Comparison of ENCODE assay signal across 9 cellular contexts in the genomic region with DNA sequence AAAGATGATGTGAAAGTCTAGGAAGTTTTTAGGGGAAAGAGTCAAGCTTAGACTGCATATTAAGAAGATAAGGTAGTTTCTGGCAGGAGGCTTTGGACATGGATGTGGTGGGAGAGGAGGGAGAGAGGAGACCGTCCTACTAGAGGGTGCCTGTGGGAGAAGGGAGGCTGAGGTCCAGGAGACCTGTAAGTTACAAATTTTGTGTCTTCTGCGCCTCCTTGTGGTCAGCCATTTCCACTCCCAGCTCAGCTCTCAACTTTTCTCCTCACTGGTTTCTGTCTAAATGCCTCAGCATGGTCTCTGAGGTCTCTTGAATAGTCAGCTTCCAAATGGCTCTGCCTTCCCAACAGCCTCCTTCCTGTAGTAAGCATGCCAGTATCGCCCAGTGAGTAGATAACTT.
DNase-seq lines count a peak whose midpoint lies in the region; ATAC-seq, FAIRE-seq and TF ChIP-seq lines count a peak whose summit lies in the region.
"Had no signal": no experiment of that assay in that cellular context is flagged by ENCODE, and none has a peak within 500 bp of the region (broad histone marks: within the 10 kb centered on the region; RNA-seq: fewer than 3 reads in every experiment).

No MANE protein-coding gene starts in this region.

- peak; percentile 45; the same call in 1 of the 2 replicates for TF ChIP-seq RAD21 in HepG2 (CRISPR knock-in tag; IDR thresholded peaks at IDR 0.05)

- no peaks in the 10 kb centered on the region for H3K79me2 ChIP-seq in HepG2 (ENCODE audit: insufficient read depth, low read length)

- no peak overlapping the region for H3K27ac Mint-ChIP-seq in brain

- H3K36me3 ChIP-seq in HepG2 (replicated peaks in 1 of 2; ENCODE audit: control insufficient read depth in 1 of 2, insufficient read depth in 2 of 2, low read length in 2 of 2), result no peaks in the 10 kb centered on the region

- no peak overlapping the region for H3K9ac ChIP-seq in HepG2 (ENCODE audit: insufficient read depth, low read depth, low read length)

- BruUV-seq in HepG2 (replicated peaks; lab: Mats Ljungman, UMichigan), result no TSS peak

- POLR2A ChIA-PET in AG04450 (lab: Yijun Ruan, JAX), result no interaction called here
- POLR2A ChIA-PET in GM10248 (lab: Yijun Ruan, JAX), result no interaction called here
- POLR2A ChIA-PET in HepG2 (lab: Yijun Ruan, JAX), result no interaction called here

- peaks cover 15% of the 10 kb centered on the region for H3K27me3 Mint-ChIP-seq in brain

- peaks cover 18% of the 10 kb centered on the region for H3K27me3 ChIP-seq in AG04450 (ENCODE audit: control insufficient read depth, insufficient read depth, low read length)
- H3K27me3 ChIP-seq in HepG2 (ENCODE audit: control insufficient read depth in 1 of 2, insufficient read depth in 2 of 2, low read length in 2 of 2), result peaks cover 0 to 10% of the 10 kb centered on the region in 2 experiments; a peak in 3 of 5 replicates

- no peak overlapping the region for H3K4me3 Mint-ChIP-seq in brain

- DNase-seq in AG04450 (ENCODE audit: low read depth, low spot score) (peak; percentile 11), GM10248 (ENCODE audit: extremely low spot score) (peak; percentile 22), NCI-H82 treated with DMSO at 0.1 percent for 48 hours (lab: John Stamatoyannopoulos, UW; ENCODE audit: unreplicated experiment) (peak; percentile 45), HepG2 (ENCODE audit: low spot score) (peak; percentile 48)

- intact Hi-C loops in HepG2 (cut with micrococcal nuclease; ENCODE audit: unreplicated experiment), result loop anchor here (1.0 to 5.0 kb wide), 4 partner anchors 67 to 518 kb away; no protein-coding TSS in a partner anchor

- TF ChIP-seq EP300 in HepG2 (IDR thresholded peaks at IDR 0.05; ENCODE audit: low read depth in 2 of 2, low read length in 2 of 2) (no peak), HepG2 (CRISPR knock-in tag; IDR thresholded peaks at IDR 0.05; ENCODE audit: borderline replicate concordance) (no peak)

- TF ChIP-seq CTCF in AG04450 (IDR thresholded peaks at IDR 0.05; ENCODE audit: low read depth, low read length) (peak; percentile 66), GM10248 (IDR thresholded peaks at IDR 0.05; ENCODE audit: control extremely low read depth, extremely low read depth, low read depth, missing control alignments) (peak; percentile 55), brain (conservative IDR thresholded peaks at IDR 0.05) (peak; percentile 53 to 69), HepG2 (CRISPR knock-in tag; IDR thresholded peaks at IDR 0.05) (peak; percentile 73)

- no peak overlapping the region for H2AFZ ChIP-seq in HepG2 (ENCODE audit: low read length)

- CTCF ChIA-PET in AG04450 (lab: Charles Lee), result interaction anchor here (0.6 to 4.2 kb wide), 12 partner anchors 9 to 1499 kb away, joined by 3 to 20 read pairs (median 4); no protein-coding TSS in a partner anchor
- CTCF ChIA-PET in GM10248 (lab: Yijun Ruan, JAX), result interaction anchor here (0.8 to 2.9 kb wide), 9 partner anchors 9 to 1499 kb away, joined by 3 to 16 read pairs (median 3); no protein-coding TSS in a partner anchor
- CTCF ChIA-PET in HepG2 (lab: Yijun Ruan, JAX; ENCODE audit: low intra/inter-chr PET ratio, low total read pairs), result interaction anchor here (1.1 to 1.4 kb wide), 4 partner anchors 67 to 517 kb away, joined by 3 to 5 read pairs (median 4); no protein-coding TSS in a partner anchor

- peak; percentile 91 for FAIRE-seq in HepG2 (lab: Jason Lieb, UNC)
- FAIRE-seq: colon had no signal

- peaks cover 0 to 2% (median 0%) of the 10 kb centered on the region in 5 experiments for H3K9me3 Mint-ChIP-seq in brain

- no peaks in the 10 kb centered on the region for H4K20me1 ChIP-seq in HepG2 (ENCODE audit: insufficient read depth, low read length)

- no peak for TF ChIP-seq POLR2A in HepG2 (IDR thresholded peaks at IDR 0.05; ENCODE audit: insufficient read depth in 1 of 2, low read depth in 2 of 2, low read length in 2 of 2)

- peak; percentile 87 for ATAC-seq in HepG2
- no peak for ATAC-seq in GM21717 (IDR thresholded peaks at IDR 0.05; ENCODE audit: unreplicated experiment)
- no peak for ATAC-seq in HG03439 (IDR thresholded peaks at IDR 0.05; ENCODE audit: unreplicated experiment)
- ATAC-seq in HG03135 (IDR thresholded peaks at IDR 0.05; ENCODE audit: unreplicated experiment), result no peak

- no peak overlapping the region for H3K4me2 ChIP-seq in HepG2 (ENCODE audit: low read depth, low read length)

- in situ Hi-C loops in HepG2 (cut with HindIII; ENCODE audit: extremely low pct_ligation_motif_present, low pct_unique_long_range_greater_than_20kb), result loop anchor here (25.0 kb wide), 1 partner anchor 858 kb away; no protein-coding TSS in a partner anchor

- 3% methylated on average over 3 of the region's 3 CpGs for WGBS in HepG2 (ENCODE audit: low lambda C conversion rate)

- H3K4me1 Mint-ChIP-seq in brain, result peaks cover 9% of the 10 kb centered on the region

- H3K27ac ChIP-seq in AG04450 (ENCODE audit: low read depth, low read length), result no peak overlapping the region
- H3K27ac ChIP-seq in HepG2 (ENCODE audit: extremely low read length, insufficient read depth, low read length), result no peak overlapping the region

- H3K36me3 Mint-ChIP-seq in brain, result no peaks in the 10 kb centered on the region

- no peaks in the 10 kb centered on the region for H3K4me1 ChIP-seq in HepG2 (ENCODE audit: insufficient read depth, low read length)

- H3K4me3 ChIP-seq in AG04450 (ENCODE audit: low read depth, low read length), result no peak overlapping the region
- no peak overlapping the region for H3K4me3 ChIP-seq in HepG2 (replicated peaks in 1 of 3; ENCODE audit: insufficient read depth in 1 of 3, low read depth in 2 of 3, low read length in 3 of 3)

- H3K9me3 ChIP-seq in AG04450 (ENCODE audit: control insufficient read depth, insufficient read depth, low read length), result no peaks in the 10 kb centered on the region
- no peaks in the 10 kb centered on the region for H3K9me3 ChIP-seq in HepG2 (ENCODE audit: low read length)

TF ChIP-seq in HepG2, 621 proteins besides CTCF, POLR2A, EP300 and RAD21:
- 0 out of 2 replicates have a peak, but pooled peaks have one; percentile 41 for TF ChIP-seq ZNF230 (CRISPR knock-in tag; IDR thresholded peaks at IDR 0.05)
- 0 out of 2 replicates have a peak, but pooled peaks have one; percentile 25 for TF ChIP-seq ZNF772 (CRISPR knock-in tag; IDR thresholded peaks at IDR 0.05)
- peak; percentile 90 for TF ChIP-seq SMC3 (IDR thresholded peaks at IDR 0.05; ENCODE audit: low read length)
- peak; percentile 39 for TF ChIP-seq XRCC5 (optimal IDR thresholded peaks at IDR 0.05; ENCODE audit: low read length)
- peak; percentile 71 for TF ChIP-seq STAG1 (CRISPR knock-in tag; IDR thresholded peaks at IDR 0.05)
- TF ChIP-seq, protein P1, sequence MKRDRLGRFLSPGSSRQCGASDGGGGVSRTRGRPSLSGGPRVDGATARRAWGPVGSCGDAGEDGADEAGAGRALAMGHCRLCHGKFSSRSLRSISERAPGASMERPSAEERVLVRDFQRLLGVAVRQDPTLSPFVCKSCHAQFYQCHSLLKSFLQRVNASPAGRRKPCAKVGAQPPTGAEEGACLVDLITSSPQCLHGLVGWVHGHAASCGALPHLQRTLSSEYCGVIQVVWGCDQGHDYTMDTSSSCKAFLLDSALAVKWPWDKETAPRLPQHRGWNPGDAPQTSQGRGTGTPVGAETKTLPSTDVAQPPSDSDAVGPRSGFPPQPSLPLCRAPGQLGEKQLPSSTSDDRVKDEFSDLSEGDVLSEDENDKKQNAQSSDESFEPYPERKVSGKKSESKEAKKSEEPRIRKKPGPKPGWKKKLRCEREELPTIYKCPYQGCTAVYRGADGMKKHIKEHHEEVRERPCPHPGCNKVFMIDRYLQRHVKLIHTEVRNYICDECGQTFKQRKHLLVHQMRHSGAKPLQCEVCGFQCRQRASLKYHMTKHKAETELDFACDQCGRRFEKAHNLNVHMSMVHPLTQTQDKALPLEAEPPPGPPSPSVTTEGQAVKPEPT (CRISPR knock-in tag; IDR thresholded peaks at IDR 0.05; ENCODE audit: low read depth), result 0 out of 2 replicates have a peak, but pooled peaks have one; percentile 56
- TF ChIP-seq ZNF766 (CRISPR knock-in tag; IDR thresholded peaks at IDR 0.05; ENCODE audit: borderline replicate concordance), result no peak
- no peak for TF ChIP-seq ZBTB7A (CRISPR knock-in tag; IDR thresholded peaks at IDR 0.05)
- TF ChIP-seq SNAPC2 (CRISPR knock-in tag; IDR thresholded peaks at IDR 0.05), result no peak
TF ChIP-seq in HepG2: peak in this region for 6.
